Comparison of ENCODE assay signal across 14 cellular contexts in genomic region chr2:203820969-203821368, GRCh38. TPM values are rescaled to one million over a fixed set of nuclear protein-coding genes. Genes with fewer than 3 reads are reported as not detected.
DNase-seq lines count a peak whose midpoint lies in the region; ATAC-seq lines count a peak whose summit lies in the region.
"Had no signal": no experiment of that assay in that cellular context is flagged by ENCODE, and none has a peak within 500 bp of the region (broad histone marks: within the 10 kb centered on the region; RNA-seq: fewer than 3 reads in every experiment).

No MANE protein-coding gene starts in this region.

- H3K27ac Mint-ChIP-seq in naive B cell = peak overlapping the region in 2 of 6 donors; percentile 17 to 60
- H3K27ac Mint-ChIP-seq: activated CD8-positive, alpha-beta T cell treated with anti-CD3 and anti-CD28 coated beads, Interleukin-2, amount 10 ng/mL, durations not matched to agents 7 days and 5 days; activated naive CD8-positive, alpha-beta T cell treated with anti-CD3 and anti-CD28 coated beads, Interleukin-2, amount 10 ng/mL, durations not matched to agents 7 days and 5 days; neural progenitor cell had no signal

- no peaks in the 10 kb centered on the region for H3K36me3 Mint-ChIP-seq in naive B cell
- H3K36me3 Mint-ChIP-seq: neural progenitor cell had no signal

- H3K4me1 Mint-ChIP-seq in naive B cell = peaks cover 0 to 18% (median 9%) of the 10 kb centered on the region in 3 donors

- DNase-seq in naive B cell = peak; percentile 18
- DNase-seq in foreskin melanocyte = no peak
- DNase-seq in posterior vena cava (ENCODE audit: low spot score) = no peak
- DNase-seq in HT-29 (ENCODE audit: low spot score) = no peak
- DNase-seq in activated gamma-delta T cell treated with Interleukin-2 at 50 U/mL for 16 hours = no peak
- DNase-seq: activated CD8-positive, alpha-beta T cell treated with anti-CD3 and anti-CD28 coated beads, Interleukin-2, amount 10 ng/mL, durations not matched to agents 7 days and 5 days; activated naive CD8-positive, alpha-beta T cell treated with anti-CD3 and anti-CD28 coated beads, Interleukin-2, amount 10 ng/mL, durations not matched to agents 7 days and 5 days; cortex of kidney; NCI-H1417 treated with DMSO at 0.1 percent for 48 hours had no signal

- H3K9me3 Mint-ChIP-seq in naive B cell = peaks cover 0 to 11% (median 0%) of the 10 kb centered on the region in 7 donors
- H3K9me3 Mint-ChIP-seq: activated naive CD8-positive, alpha-beta T cell treated with anti-CD3 and anti-CD28 coated beads, Interleukin-2, amount 10 ng/mL, durations not matched to agents 7 days and 5 days; neural progenitor cell had no signal

- peaks cover 76 to 80% (median 77%) of the 10 kb centered on the region in 3 donors for H3K27me3 Mint-ChIP-seq in naive B cell

- no peak overlapping the region for H3K4me3 Mint-ChIP-seq in naive B cell
- H3K4me3 Mint-ChIP-seq: activated CD8-positive, alpha-beta T cell treated with anti-CD3 and anti-CD28 coated beads, Interleukin-2, amount 10 ng/mL, durations not matched to agents 7 days and 5 days; activated naive CD8-positive, alpha-beta T cell treated with anti-CD3 and anti-CD28 coated beads, Interleukin-2, amount 10 ng/mL, durations not matched to agents 7 days and 5 days; neural progenitor cell had no signal

- intact Hi-C loops in posterior vena cava (cut with DNase I) = no loop called here

- peak; percentile 97 for ATAC-seq in GM19035 (IDR thresholded peaks at IDR 0.05; ENCODE audit: unreplicated experiment)
- peak; percentile 92 for ATAC-seq in HG02571 (IDR thresholded peaks at IDR 0.05; ENCODE audit: unreplicated experiment)
- ATAC-seq in HG03342 (IDR thresholded peaks at IDR 0.05; ENCODE audit: unreplicated experiment) = peak; percentile 86
- ATAC-seq in naive B cell (ENCODE audit: low read depth in 2 of 2) = peak; percentile 64 to 69
- ATAC-seq: activated CD8-positive, alpha-beta T cell treated with anti-CD3 and anti-CD28 coated beads, Interleukin-2, amount 10 ng/mL, durations not matched to agents 7 days and 5 days had no signal

RNA-seq across cellular contexts. Expression of gene CTLA4, which starts 46.6 kb away (rescaled TPM):
- polyA plus RNA-seq in naive B cell (ENCODE audit: low read depth in 6 of 6) = under 1 TPM in 2 of 6 donors, not detected in 4; 0.22 to 0.60 TPM
- total RNA-seq in posterior vena cava = not detected
- total RNA-seq in HT-29 (2014; rRNA removed; shearing (Covaris generic)) = not detected in 2 replicates
- polyA plus RNA-seq: keratinocyte had no signal
